20 cellular contexts compared by ENCODE assay signal in genomic region chr3:23377928-23378672, GRCh38.
DNase-seq lines count a peak whose midpoint lies in the region; ATAC-seq and TF ChIP-seq lines count a peak whose summit lies in the region.
"Had no signal": no experiment of that assay in that cellular context is flagged by ENCODE, and none has a peak within 500 bp of the region (broad histone marks: within the 10 kb centered on the region; RNA-seq: fewer than 3 reads in every experiment).

No MANE protein-coding gene starts in this region.

- intact Hi-C loops in activated B cell treated with CpG ODN at 0.5 μM for 24 hours (cut with micrococcal nuclease), result loop anchor here (1.0 kb wide), 1 partner anchor 9 kb away; no protein-coding TSS in a partner anchor

- H3K36me3 ChIP-seq in MG63, result no peaks in the 10 kb centered on the region
- H3K36me3 ChIP-seq: vagina had no signal

- peak overlapping the region; percentile 38 for H3K4me3 Mint-ChIP-seq in activated B cell treated with CpG ODN at 0.5 μM for 24 hours
- H3K4me3 Mint-ChIP-seq: activated CD4-positive, alpha-beta T cell treated with anti-CD3 and anti-CD28 coated beads, Interleukin-2, amount 10 ng/mL, durations not matched to agents 24 days and 14 days; endodermal cell; natural killer cell treated with Interleukin-12 subunit alpha and Interleukin-12 subunit beta and Interleukin-15 and Interleukin-18, amount 100 ng/mL, for 72 hours had no signal

- H3K9me3 Mint-ChIP-seq in activated B cell treated with CpG ODN at 0.5 μM for 24 hours, result no peaks in the 10 kb centered on the region
- H3K9me3 Mint-ChIP-seq: activated CD4-positive, alpha-beta T cell treated with anti-CD3 and anti-CD28 coated beads, Interleukin-2, amount 10 ng/mL, durations not matched to agents 24 days and 14 days; endodermal cell; natural killer cell treated with Interleukin-12 subunit alpha and Interleukin-12 subunit beta and Interleukin-15 and Interleukin-18, amount 100 ng/mL, for 72 hours had no signal

- H3K27ac Mint-ChIP-seq in activated B cell treated with CpG ODN at 0.5 μM for 24 hours, result no peak overlapping the region
- H3K27ac Mint-ChIP-seq: activated CD4-positive, alpha-beta T cell treated with anti-CD3 and anti-CD28 coated beads, Interleukin-2, amount 10 ng/mL, durations not matched to agents 24 days and 14 days; endodermal cell; natural killer cell treated with Interleukin-12 subunit alpha and Interleukin-12 subunit beta and Interleukin-15 and Interleukin-18, amount 100 ng/mL, for 72 hours had no signal

- peak; percentile 68 for ATAC-seq in GM18511 (IDR thresholded peaks at IDR 0.05; ENCODE audit: unreplicated experiment)
- ATAC-seq in GM21723 (IDR thresholded peaks at IDR 0.05; ENCODE audit: unreplicated experiment), result peak; percentile 70
- no peak for ATAC-seq in activated B cell treated with CpG ODN at 0.5 μM for 24 hours (ENCODE audit: low read depth)
- ATAC-seq in SK-N-SH treated with all-trans-retinoic acid at 6 μM for 48 hours, result no peak
- ATAC-seq in HG03354 (IDR thresholded peaks at IDR 0.05; ENCODE audit: poor library complexity, severe bottlenecking, unreplicated experiment), result no peak
- ATAC-seq in GM18520 (IDR thresholded peaks at IDR 0.05; ENCODE audit: unreplicated experiment), result no peak
- ATAC-seq: K562; natural killer cell treated with Interleukin-12 subunit alpha and Interleukin-12 subunit beta and Interleukin-15 and Interleukin-18, amount 100 ng/mL, for 72 hours had no signal

- POLR2A ChIA-PET in activated B cell treated with CpG ODN at 0.5 μM for 24 hours (lab: Charles Lee), result interaction anchor here (0.7 to 0.9 kb wide), 7 partner anchors 9 to 435 kb away, joined by 3 to 16 read pairs (median 6); partner anchors contain the start of gene UBE2E2

- H3K4me1 Mint-ChIP-seq in activated B cell treated with CpG ODN at 0.5 μM for 24 hours, result peaks cover 63% of the 10 kb centered on the region
- H3K4me1 Mint-ChIP-seq: activated CD4-positive, alpha-beta T cell treated with anti-CD3 and anti-CD28 coated beads, Interleukin-2, amount 10 ng/mL, durations not matched to agents 24 days and 14 days; endodermal cell had no signal

- DNase-seq in Kasumi-1 (lab: John Stamatoyannopoulos, UW) (peak; percentile 30 to 48), activated B cell treated with CpG ODN at 0.5 μM for 24 hours (no peak), MG63 (no peak)
- DNase-seq: activated CD4-positive, alpha-beta T cell treated with anti-CD3 and anti-CD28 coated beads, Interleukin-2, amount 10 ng/mL, durations not matched to agents 24 days and 14 days; activated naive CD4-positive, alpha-beta T cell treated with Interleukin-2 at 50 U/mL for 16 hours; endodermal cell; islet precursor cell; NCI-H146; NCI-H226; SK-N-SH; stimulated activated CD4-positive, alpha-beta T cell treated with anti-CD3 and anti-CD28 coated beads, Interleukin-2, amount 100 ng/mL, for 48 hours; substantia nigra had no signal

- TF ChIP-seq CTCF in activated B cell treated with CpG ODN at 0.5 μM for 24 hours (IDR thresholded peaks at IDR 0.05), result no peak

- H3K27me3 Mint-ChIP-seq in activated B cell treated with CpG ODN at 0.5 μM for 24 hours, result no peaks in the 10 kb centered on the region
- H3K27me3 Mint-ChIP-seq: activated CD4-positive, alpha-beta T cell treated with anti-CD3 and anti-CD28 coated beads, Interleukin-2, amount 10 ng/mL, durations not matched to agents 24 days and 14 days had no signal

- no peaks in the 10 kb centered on the region for H3K27me3 ChIP-seq in MG63
- H3K27me3 ChIP-seq: vagina had no signal

- H3K4me3 ChIP-seq in MG63, result no peak overlapping the region
- H3K4me3 ChIP-seq: K562, vagina had no signal

- H3K36me3 Mint-ChIP-seq in activated B cell treated with CpG ODN at 0.5 μM for 24 hours (ENCODE audit: low read depth), result no peaks in the 10 kb centered on the region
- H3K36me3 Mint-ChIP-seq: natural killer cell treated with Interleukin-12 subunit alpha and Interleukin-12 subunit beta and Interleukin-15 and Interleukin-18, amount 100 ng/mL, for 72 hours had no signal

- CTCF ChIA-PET in activated B cell treated with CpG ODN at 0.5 μM for 24 hours (lab: Charles Lee), result interaction anchor here (0.7 kb wide), 1 partner anchor 170 kb away, joined by 5 read pairs; no protein-coding TSS in a partner anchor

- H3K9me3 ChIP-seq in MG63, result no peaks in the 10 kb centered on the region
- H3K9me3 ChIP-seq: SK-N-SH, vagina had no signal

TF ChIP-seq in SK-N-SH treated with all-trans-retinoic acid at 6 μM for 48 hours, 23 proteins besides CTCF, POLR2A, EP300 and RAD21:
- no peak for TF ChIP-seq ZNF565 (CRISPR knock-in tag; conservative IDR thresholded peaks at IDR 0.05; ENCODE audit: low read depth)
- TF ChIP-seq CSDC2 (CRISPR knock-in tag; IDR thresholded peaks at IDR 0.05), result no peak
- TF ChIP-seq PATZ1 (CRISPR knock-in tag; IDR thresholded peaks at IDR 0.05; ENCODE audit: borderline replicate concordance), result no peak
- no peak for TF ChIP-seq ZFP30 (CRISPR knock-in tag; IDR thresholded peaks at IDR 0.05)
- TF ChIP-seq SNAI2 (CRISPR knock-in tag; IDR thresholded peaks at IDR 0.05), result no peak
- no peak for TF ChIP-seq ARNTL (CRISPR knock-in tag; IDR thresholded peaks at IDR 0.05; ENCODE audit: borderline replicate concordance, low read depth)
- TF ChIP-seq POU6F1 (CRISPR knock-in tag; IDR thresholded peaks at IDR 0.05; ENCODE audit: borderline replicate concordance, low read depth), result no peak
- no peak for TF ChIP-seq ZC3H10 (CRISPR knock-in tag; IDR thresholded peaks at IDR 0.05)
- TF ChIP-seq CSRNP3 (CRISPR knock-in tag; IDR thresholded peaks at IDR 0.05), result no peak
- TF ChIP-seq ZNF70 (CRISPR knock-in tag; IDR thresholded peaks at IDR 0.05), result no peak
- no peak for TF ChIP-seq ZNF8 (CRISPR knock-in tag; IDR thresholded peaks at IDR 0.05)
- TF ChIP-seq PPARA (CRISPR knock-in tag; IDR thresholded peaks at IDR 0.05; ENCODE audit: borderline replicate concordance), result no peak

Comparison
In these comparisons a context has a peak if more than half of its experiments do, and no peak if none do; other contexts are left out.
1. ATAC-seq: peak in GM18511 (single experiment) and GM21723 (single experiment); none in activated B cell treated with CpG ODN at 0.5 μM for 24 hours (single experiment), SK-N-SH treated with all-trans-retinoic acid at 6 μM for 48 hours (single experiment), HG03354 (single experiment) and GM18520 (single experiment).
2. DNase-seq: peak in Kasumi-1 (2 of 2); none in activated B cell treated with CpG ODN at 0.5 μM for 24 hours (single experiment) and MG63 (single experiment).